ENCODE assay signal across 15 cellular contexts in the genomic region with DNA sequence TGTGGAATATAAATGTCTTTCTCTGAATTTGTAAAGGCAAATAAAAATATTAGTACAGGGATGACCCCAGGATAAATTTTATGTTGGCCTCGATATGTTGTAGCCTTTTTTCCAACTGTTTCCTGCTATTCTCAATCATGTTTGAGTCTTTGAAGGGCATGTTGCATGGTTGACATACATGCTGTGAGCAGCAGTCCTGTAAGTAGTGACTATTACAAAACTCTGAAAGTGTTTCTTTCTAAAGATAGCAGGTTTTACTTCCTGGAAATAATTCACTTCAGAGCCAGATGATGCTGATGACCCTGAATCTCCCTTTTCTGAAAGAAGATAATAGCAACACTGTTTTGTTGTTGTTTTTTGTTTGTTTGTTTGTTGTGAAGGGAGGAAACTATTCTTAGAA.
A peak's percentile ranks its signal among the peaks of the same experiment; 100 is the strongest.
DNase-seq lines count a peak whose midpoint lies in the region; ATAC-seq, FAIRE-seq and TF ChIP-seq lines count a peak whose summit lies in the region.
"Had no signal": no experiment of that assay in that cellular context is flagged by ENCODE, and none has a peak within 500 bp of the region (broad histone marks: within the 10 kb centered on the region; RNA-seq: fewer than 3 reads in every experiment).

No MANE protein-coding gene starts in this region.

- H4K20me1 ChIP-seq in neural cell (ENCODE audit: insufficient read depth): no peaks in the 10 kb centered on the region

- no peak for TF ChIP-seq RAD21 in neural cell (conservative IDR thresholded peaks at IDR 0.05)

- TF ChIP-seq CTCF in VCaP (conservative IDR thresholded peaks at IDR 0.05) (no peak), neural cell (IDR thresholded peaks at IDR 0.05; ENCODE audit: poor library complexity, severe bottlenecking) (no peak)

- no peak for TF ChIP-seq EP300 in neural cell (conservative IDR thresholded peaks at IDR 0.05; ENCODE audit: poor library complexity, severe bottlenecking)

- H2AFZ ChIP-seq in neural cell (ENCODE audit: low read depth, low read length): no peak overlapping the region

- H3K9me2 ChIP-seq in neural cell (ENCODE audit: insufficient read depth, low read length): no peaks in the 10 kb centered on the region

- peak overlapping the region; percentile 8; the same call in 1 of the 2 replicates for H3K27ac ChIP-seq in VCaP
- H3K27ac ChIP-seq in neural cell (ENCODE audit: low read length): peak overlapping the region; percentile 39
- H3K27ac ChIP-seq: A549, C4-2B had no signal

- no peaks in the 10 kb centered on the region for H3K27me3 ChIP-seq in neural cell (ENCODE audit: insufficient read depth, low read depth, low read length)

- H3K9me3 ChIP-seq in neural cell (ENCODE audit: low read length): no peaks in the 10 kb centered on the region
- H3K9me3 ChIP-seq: A549, BE2C had no signal

- no peak overlapping the region for H3K4me2 ChIP-seq in neural cell (ENCODE audit: low read length)
- H3K4me2 ChIP-seq: A549, GM23338 had no signal

- H3K36me3 ChIP-seq in neural cell (ENCODE audit: insufficient read depth, low read length): no peaks in the 10 kb centered on the region
- H3K36me3 ChIP-seq: BE2C had no signal

- H3F3A ChIP-seq in neural cell (ENCODE audit: insufficient read depth, low read length, poor library complexity, severe bottlenecking): no peaks in the 10 kb centered on the region

- no peak overlapping the region for H3K9ac ChIP-seq in neural cell (ENCODE audit: low read length)

- DNase-seq in activated T-cell treated with anti-CD3 and anti-CD28 coated beads for 4 hours (no peak), KG1 (lab: John Stamatoyannopoulos, UW) (no peak), frontal cortex (ENCODE audit: low spot score in 2 of 2) (no peak)
- DNase-seq: BE2C; CD4-positive, alpha-beta memory T cell; GF-D8; H7 had no signal

- no peaks in the 10 kb centered on the region for H3K79me2 ChIP-seq in neural cell (replicated peaks; ENCODE audit: insufficient read depth, low read length)

- ATAC-seq in GM18868 (IDR thresholded peaks at IDR 0.05; ENCODE audit: unreplicated experiment) (peak; percentile 20), HG03095 (IDR thresholded peaks at IDR 0.05; ENCODE audit: unreplicated experiment) (peak; percentile 36)
- ATAC-seq: A549, GM23338 had no signal

- no peak overlapping the region for H3K4me3 ChIP-seq in neural cell (ENCODE audit: low read length)
- H3K4me3 ChIP-seq: A549, GM23338 had no signal

- FAIRE-seq in frontal cortex (lab: Jason Lieb, UNC): no peak
- FAIRE-seq: A549, GM18507 had no signal

TF ChIP-seq in neural cell, 6 proteins besides CTCF, POLR2A, EP300 and RAD21:
- TF ChIP-seq MXI1 (conservative IDR thresholded peaks at IDR 0.05; ENCODE audit: poor library complexity, severe bottlenecking) (no peak), EZH2 (IDR thresholded peaks at IDR 0.05; ENCODE audit: borderline replicate concordance, insufficient read depth, low read length, poor library complexity, severe bottlenecking) (no peak), TAF1 (IDR thresholded peaks at IDR 0.05; ENCODE audit: low read depth) (no peak), POLR2AphosphoS5 (IDR thresholded peaks at IDR 0.05) (peak; percentile 11)
- TF ChIP-seq, protein P1, sequence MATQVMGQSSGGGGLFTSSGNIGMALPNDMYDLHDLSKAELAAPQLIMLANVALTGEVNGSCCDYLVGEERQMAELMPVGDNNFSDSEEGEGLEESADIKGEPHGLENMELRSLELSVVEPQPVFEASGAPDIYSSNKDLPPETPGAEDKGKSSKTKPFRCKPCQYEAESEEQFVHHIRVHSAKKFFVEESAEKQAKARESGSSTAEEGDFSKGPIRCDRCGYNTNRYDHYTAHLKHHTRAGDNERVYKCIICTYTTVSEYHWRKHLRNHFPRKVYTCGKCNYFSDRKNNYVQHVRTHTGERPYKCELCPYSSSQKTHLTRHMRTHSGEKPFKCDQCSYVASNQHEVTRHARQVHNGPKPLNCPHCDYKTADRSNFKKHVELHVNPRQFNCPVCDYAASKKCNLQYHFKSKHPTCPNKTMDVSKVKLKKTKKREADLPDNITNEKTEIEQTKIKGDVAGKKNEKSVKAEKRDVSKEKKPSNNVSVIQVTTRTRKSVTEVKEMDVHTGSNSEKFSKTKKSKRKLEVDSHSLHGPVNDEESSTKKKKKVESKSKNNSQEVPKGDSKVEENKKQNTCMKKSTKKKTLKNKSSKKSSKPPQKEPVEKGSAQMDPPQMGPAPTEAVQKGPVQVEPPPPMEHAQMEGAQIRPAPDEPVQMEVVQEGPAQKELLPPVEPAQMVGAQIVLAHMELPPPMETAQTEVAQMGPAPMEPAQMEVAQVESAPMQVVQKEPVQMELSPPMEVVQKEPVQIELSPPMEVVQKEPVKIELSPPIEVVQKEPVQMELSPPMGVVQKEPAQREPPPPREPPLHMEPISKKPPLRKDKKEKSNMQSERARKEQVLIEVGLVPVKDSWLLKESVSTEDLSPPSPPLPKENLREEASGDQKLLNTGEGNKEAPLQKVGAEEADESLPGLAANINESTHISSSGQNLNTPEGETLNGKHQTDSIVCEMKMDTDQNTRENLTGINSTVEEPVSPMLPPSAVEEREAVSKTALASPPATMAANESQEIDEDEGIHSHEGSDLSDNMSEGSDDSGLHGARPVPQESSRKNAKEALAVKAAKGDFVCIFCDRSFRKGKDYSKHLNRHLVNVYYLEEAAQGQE (IDR thresholded peaks at IDR 0.05; ENCODE audit: borderline replicate concordance): no peak
